In genomic region chr1:86971778-86972177, GRCh38 we compare ENCODE assay signal across 14 cellular contexts. TPM values are rescaled to one million over a fixed set of nuclear protein-coding genes. Genes with fewer than 3 reads are reported as not detected.
DNase-seq lines count a peak whose midpoint lies in the region; ATAC-seq, FAIRE-seq and TF ChIP-seq lines count a peak whose summit lies in the region.
"Had no signal": no experiment of that assay in that cellular context is flagged by ENCODE, and none has a peak within 500 bp of the region (broad histone marks: within the 10 kb centered on the region; RNA-seq: fewer than 3 reads in every experiment).

No MANE protein-coding gene starts in this region.

- TF ChIP-seq POLR2A in A549 (IDR thresholded peaks at IDR 0.05; ENCODE audit: low read length) (no peak), K562 (conservative IDR thresholded peaks at IDR 0.05) (no peak), heart left ventricle (IDR thresholded peaks at IDR 0.05) (no peak)

- ATAC-seq in A549: no peak
- ATAC-seq in K562: no peak; the same call in 2 of the 3 replicates
- ATAC-seq in heart left ventricle: no peak
- no peak for ATAC-seq in HG02981 (IDR thresholded peaks at IDR 0.05; ENCODE audit: unreplicated experiment)

- intact Hi-C loops in K562 (cut with micrococcal nuclease) (no loop called here), heart left ventricle (cut with DNase I) (no loop called here)

- in situ Hi-C loops in K562 (cut with MboI): no loop called here

- H3K4me1 ChIP-seq in A549 (peaks cover 11% of the 10 kb centered on the region; the same call in 2 of the 3 replicates), K562 (replicated peaks in 1 of 2; ENCODE audit: control insufficient read depth in 2 of 2, insufficient read depth in 2 of 2, low read length in 2 of 2) (peaks cover 0 to 8% of the 10 kb centered on the region in 2 experiments; a peak in 1 of 5 replicates), fibroblast of lung (ENCODE audit: control insufficient read depth, extremely low read depth, insufficient read depth, low read length) (no peaks in the 10 kb centered on the region), heart left ventricle (peaks cover 0 to 17% (median 6%) of the 10 kb centered on the region in 12 donors)

- TF ChIP-seq EP300 in A549 (IDR thresholded peaks at IDR 0.05) (no peak), K562 (IDR thresholded peaks at IDR 0.05; ENCODE audit: low read length) (no peak)

- DNase-seq in A549 (ENCODE audit: low read depth in 1 of 2, low spot score in 1 of 2): no peak
- peak; percentile 11 for DNase-seq in HPDE6-E6E7 (ENCODE audit: extremely low spot score)
- DNase-seq in K562 (ENCODE audit: extremely low read depth in 1 of 4, low spot score in 3 of 4): no peak
- no peak for DNase-seq in fibroblast of lung (ENCODE audit: low read depth in 2 of 2)
- no peak for DNase-seq in heart left ventricle
- no peak for DNase-seq in DMS53 treated with DMSO at 0.1 percent for 48 hours (lab: John Stamatoyannopoulos, UW; ENCODE audit: unreplicated experiment)
- DNase-seq: Caco-2; CD4-positive, CD25-positive, alpha-beta regulatory T cell; HCEC 1CT; KBM-7; NCI-H1048; NCI-H146; PC-9 had no signal

- TF ChIP-seq RAD21 in A549 (conservative IDR thresholded peaks at IDR 0.05 in 1 of 2, IDR thresholded peaks at IDR 0.05 in 1 of 2): no peak
- no peak for TF ChIP-seq RAD21 in K562 (CRISPR knock-in tag; conservative IDR thresholded peaks at IDR 0.05 in 1 of 2, IDR thresholded peaks at IDR 0.05 in 1 of 2)

- H3K4me2 ChIP-seq in A549 (peak overlapping the region; percentile 25; the same call in 2 of the 3 replicates), K562 (ENCODE audit: insufficient read depth, low read length) (no peak overlapping the region), fibroblast of lung (ENCODE audit: extremely low read depth, insufficient read depth, low read length) (peak overlapping the region; percentile 45)
- H3K4me2 ChIP-seq: PC-9 had no signal

- WGBS in A549 (ENCODE audit: missing lambda C conversion rate): 61% methylated on average over 3 of the region's 3 CpGs
- 36% methylated on average over 3 of the region's 3 CpGs for WGBS in K562 (ENCODE audit: insufficient coverage, low coverage, missing lambda C conversion rate)
- 73 to 80% (median 77%) methylated on average over 3 of the region's 3 CpGs for WGBS in heart left ventricle, 4 donors

- H3K36me3 ChIP-seq in K562 (ENCODE audit: control insufficient read depth, insufficient read depth, low read length) (no peaks in the 10 kb centered on the region), fibroblast of lung (ENCODE audit: control insufficient read depth, insufficient read depth, low read length) (no peaks in the 10 kb centered on the region), heart left ventricle (no peaks in the 10 kb centered on the region)

- POLR2A ChIA-PET in A549 (lab: Yijun Ruan, JAX) (no interaction called here), K562 (lab: Yijun Ruan, JAX) (interaction anchor here (0.6 to 0.9 kb wide), 3 partner anchors 9 to 128 kb away, joined by 3 to 5 read pairs (median 3); no protein-coding TSS in a partner anchor)

- no peaks in the 10 kb centered on the region for H3K9me1 ChIP-seq in K562 (ENCODE audit: control insufficient read depth, insufficient read depth, low read length)

- BruUV-seq in K562 (replicated peaks; lab: Mats Ljungman, UMichigan): no TSS peak

- H3K27ac ChIP-seq in A549 (no peak overlapping the region), K562 (ENCODE audit: extremely low read depth, low read depth, low read length) (no peak overlapping the region), fibroblast of lung (ENCODE audit: insufficient read depth, low read length) (no peak overlapping the region), heart left ventricle (no peak overlapping the region)
- H3K27ac ChIP-seq: PC-9 had no signal

- no peaks in the 10 kb centered on the region for H3K9me3 ChIP-seq in A549
- H3K9me3 ChIP-seq in K562 (replicated peaks; ENCODE audit: control insufficient read depth, insufficient read depth, low read depth, low read length): no peaks in the 10 kb centered on the region
- no peaks in the 10 kb centered on the region for H3K9me3 ChIP-seq in fibroblast of lung (ENCODE audit: control insufficient read depth, insufficient read depth, low read depth, low read length)
- H3K9me3 ChIP-seq in heart left ventricle: no peaks in the 10 kb centered on the region
- H3K9me3 ChIP-seq: Caco-2 had no signal

- H3K79me2 ChIP-seq in K562 (ENCODE audit: control insufficient read depth, insufficient read depth, low read length) (peaks cover 94% of the 10 kb centered on the region), fibroblast of lung (ENCODE audit: control insufficient read depth, insufficient read depth, low read length) (no peaks in the 10 kb centered on the region)

- H3K4me3 ChIP-seq in A549: no peak overlapping the region
- H3K4me3 ChIP-seq in K562: no peak overlapping the region
- H3K4me3 ChIP-seq in fibroblast of lung (replicated peaks in 1 of 4; ENCODE audit: control extremely low read depth in 1 of 4, insufficient read depth in 1 of 4, low read depth in 3 of 4, low read length in 4 of 4): no peak overlapping the region
- no peak overlapping the region for H3K4me3 ChIP-seq in heart left ventricle
- H3K4me3 ChIP-seq: PC-9 had no signal

- H3K27me3 ChIP-seq in K562 (ENCODE audit: control insufficient read depth in 2 of 2, insufficient read depth in 2 of 2, low read length in 2 of 2) (no peaks in the 10 kb centered on the region), fibroblast of lung (ENCODE audit: control insufficient read depth, insufficient read depth, low read length) (no peaks in the 10 kb centered on the region), heart left ventricle (no peaks in the 10 kb centered on the region)

- TF ChIP-seq CTCF in A549 (IDR thresholded peaks at IDR 0.05) (no peak), K562 (IDR thresholded peaks at IDR 0.05 in 2 of 3, conservative IDR thresholded peaks at IDR 0.05 in 1 of 3; ENCODE audit: insufficient read depth in 2 of 3, low read depth in 1 of 3, low read length in 3 of 3) (no peak), fibroblast of lung (conservative IDR thresholded peaks at IDR 0.05 in 1 of 2, IDR thresholded peaks at IDR 0.05 in 1 of 2; ENCODE audit: low read depth in 1 of 2, low read length in 2 of 2) (no peak), heart left ventricle (IDR thresholded peaks at IDR 0.05) (no peak)

- no peak for FAIRE-seq in A549 (lab: Jason Lieb, UNC)
- peak; percentile 46 for FAIRE-seq in K562 (lab: Jason Lieb, UNC)

- H2AFZ ChIP-seq in K562 (ENCODE audit: low read depth, low read length) (no peak overlapping the region), fibroblast of lung (ENCODE audit: low read length) (no peak overlapping the region)
- H2AFZ ChIP-seq: PC-9 had no signal

- peak overlapping the region in 1 of 2 experiments; percentile 7; a peak in 1 of 4 replicates for H3K9ac ChIP-seq in K562 (ENCODE audit: insufficient read depth in 1 of 2, low read depth in 2 of 2, low read length in 2 of 2)
- H3K9ac ChIP-seq in fibroblast of lung (ENCODE audit: insufficient read depth, low read length): no peak overlapping the region

- CTCF ChIA-PET in A549 (lab: Yijun Ruan, JAX) (no interaction called here), K562 (lab: Yijun Ruan, JAX; ENCODE audit: low intra/inter-chr PET ratio) (no interaction called here)

- H4K20me1 ChIP-seq in K562 (replicated peaks; ENCODE audit: control insufficient read depth, insufficient read depth, low read length): no peaks in the 10 kb centered on the region
- H4K20me1 ChIP-seq in fibroblast of lung (ENCODE audit: control insufficient read depth, extremely low read depth, insufficient read depth, low read length): no peaks in the 10 kb centered on the region

RNA-seq across cellular contexts. Expression of gene HS2ST1, which starts 57.3 kb away (rescaled TPM):
- polyA plus RNA-seq in A549 (2011; rRNA removed) (26.7 and 27.2 TPM in 2 replicates), A549 (2017; fragmentation: RNase III; extraction: RNeasy Plus Mini Kit Qiagen cat#74134 plus additional on column Dnase treatment) (13.5 to 15.7 TPM (median 15.3 TPM) in 3 replicates), K562 (2011; rRNA removed) (25.6 and 41.1 TPM in 2 replicates), K562 (2014; fragmentation: Illumina TruSeq; extraction: Trizol) (21.7 and 25.8 TPM in 2 replicates), K562 (2014; fragmentation: Nextera tagmentation; extraction: Ambion mirVana) (1 to 10 TPM; 7.7 to 8.9 TPM), K562 (2014; rRNA removed) (19.9 and 20.8 TPM in 2 replicates), fibroblast of lung (19.2 and 23.2 TPM in 2 replicates), heart left ventricle (10 to 100 TPM in 1 of 2 donors, 1 to 10 TPM in 1; 3.4 to 11.0 TPM)
- 3.9 and 4.6 TPM in 2 replicates for polyA plus RNA-seq in A549 (2012; cell fraction: cytosol; rRNA removed)
- 1.5 and 2.4 TPM in 2 replicates for polyA plus RNA-seq in A549 (2012; cell fraction: nucleus; rRNA removed)
- polyA minus RNA-seq in A549 (2011; rRNA and poly(A)+ RNA removed): 9.2 and 12.9 TPM in 2 replicates
- 23.6 and 39.9 TPM in 2 replicates for total RNA-seq in K562 (2011; cell fraction: chromatin; rRNA removed; ENCODE audit: low replicate concordance)
- total RNA-seq in K562 (2011; cell fraction: nucleolus; rRNA removed): 13.0 and 15.7 TPM in 2 replicates
- 36.1 and 67.0 TPM in 2 replicates for total RNA-seq in K562 (2011; cell fraction: nucleoplasm; rRNA removed)
- total RNA-seq in K562 (2014; rRNA removed) (18.3 and 21.1 TPM in 2 replicates), K562 (2014; rRNA removed; fragmentation: Illumina TruSeq; extraction: Trizol) (33.8 and 38.5 TPM in 2 replicates), K562 (2015; rRNA removed; fragmentation: Illumina TruSeq; extraction: Trizol) (24.8 and 27.1 TPM in 2 replicates), K562 (2021) (37.7 and 43.3 TPM in 2 replicates), fibroblast of lung (22.5 and 24.7 TPM in 2 replicates), heart left ventricle (10 to 100 TPM in 7 of 9 donors, 1 to 10 TPM in 2; 6.5 to 20.3 (median 14.0) TPM)
- 5.2 and 9.2 TPM in 2 replicates for polyA plus RNA-seq in K562 (2011; cell fraction: cytosol; rRNA removed)
- 5.3 and 6.6 TPM in 2 replicates for polyA plus RNA-seq in K562 (2011; cell fraction: nucleus; rRNA removed)
- 23.9 TPM in 2 replicates for polyA plus RNA-seq in K562 (2012)
- polyA minus RNA-seq in K562 (2011; rRNA and poly(A)+ RNA removed): 47.6 and 48.9 TPM in 2 replicates
- polyA minus RNA-seq in K562 (2011; cell fraction: cytosol; rRNA and poly(A)+ RNA removed): 16.1 and 34.0 TPM in 2 replicates
- 10.9 and 15.9 TPM in 2 replicates for polyA minus RNA-seq in K562 (2011; cell fraction: nucleus; rRNA and poly(A)+ RNA removed)
- polyA plus RNA-seq in fibroblast of lung (2012): 25.5 and 27.5 TPM in 2 replicates
- 1.3 and 1.5 TPM in 2 replicates for polyA minus RNA-seq in fibroblast of lung (ENCODE audit: low replicate concordance)

RNA-seq across cellular contexts. Expression of gene SELENOF, which starts 57.9 kb away (rescaled TPM):
- polyA plus RNA-seq in A549 (2011; rRNA removed) (247 and 311 TPM in 2 replicates), A549 (2017; fragmentation: RNase III; extraction: RNeasy Plus Mini Kit Qiagen cat#74134 plus additional on column Dnase treatment) (165 to 170 TPM (median 166 TPM) in 3 replicates), K562 (2011; rRNA removed) (225 and 296 TPM in 2 replicates), K562 (2014; fragmentation: Illumina TruSeq; extraction: Trizol) (256 and 320 TPM in 2 replicates), K562 (2014; fragmentation: Nextera tagmentation; extraction: Ambion mirVana) (100 to 1,000 TPM; 371 to 394 TPM), K562 (2014; rRNA removed) (215 and 237 TPM in 2 replicates), fibroblast of lung (281 and 351 TPM in 2 replicates), heart left ventricle (100 to 1,000 TPM in 1 of 2 donors, 10 to 100 TPM in 1; 53.2 to 101 TPM)
- 83.8 and 85.4 TPM in 2 replicates for polyA plus RNA-seq in A549 (2012; cell fraction: cytosol; rRNA removed)
- 13.8 and 22.7 TPM in 2 replicates for polyA plus RNA-seq in A549 (2012; cell fraction: nucleus; rRNA removed)
- 38.0 and 50.8 TPM in 2 replicates for polyA minus RNA-seq in A549 (2011; rRNA and poly(A)+ RNA removed)
- total RNA-seq in K562 (2011; cell fraction: chromatin; rRNA removed; ENCODE audit: low replicate concordance): 56.0 and 122 TPM in 2 replicates
- total RNA-seq in K562 (2011; cell fraction: nucleolus; rRNA removed): 99.4 and 103 TPM in 2 replicates
- total RNA-seq in K562 (2011; cell fraction: nucleoplasm; rRNA removed): 149 and 217 TPM in 2 replicates
- total RNA-seq in K562 (2014; rRNA removed) (108 and 115 TPM in 2 replicates), K562 (2014; rRNA removed; fragmentation: Illumina TruSeq; extraction: Trizol) (194 and 221 TPM in 2 replicates), K562 (2015; rRNA removed; fragmentation: Illumina TruSeq; extraction: Trizol) (155 and 176 TPM in 2 replicates), K562 (2021) (197 and 201 TPM in 2 replicates), fibroblast of lung (205 and 207 TPM in 2 replicates), heart left ventricle (100 to 1,000 TPM in 2 of 9 donors, 10 to 100 TPM in 7; 46.8 to 125 (median 76.1) TPM)
- 52.1 and 125 TPM in 2 replicates for polyA plus RNA-seq in K562 (2011; cell fraction: cytosol; rRNA removed)
- 24.6 and 56.3 TPM in 2 replicates for polyA plus RNA-seq in K562 (2011; cell fraction: nucleus; rRNA removed)
- polyA plus RNA-seq in K562 (2012): 206 and 229 TPM in 2 replicates
- 132 and 153 TPM in 2 replicates for polyA minus RNA-seq in K562 (2011; rRNA and poly(A)+ RNA removed)
- 40.4 and 53.3 TPM in 2 replicates for polyA minus RNA-seq in K562 (2011; cell fraction: cytosol; rRNA and poly(A)+ RNA removed)
- polyA minus RNA-seq in K562 (2011; cell fraction: nucleus; rRNA and poly(A)+ RNA removed): 29.2 and 41.3 TPM in 2 replicates
- polyA plus RNA-seq in fibroblast of lung (2012): 210 and 261 TPM in 2 replicates
- 32.1 and 35.4 TPM in 2 replicates for polyA minus RNA-seq in fibroblast of lung (ENCODE audit: low replicate concordance)
